Comparison of ENCODE assay signal across 8 cellular contexts in genomic region chr3:177197041-177197933, GRCh38. TPM values are rescaled to one million over a fixed set of nuclear protein-coding genes. Genes with fewer than 3 reads are reported as not detected.
A peak's percentile ranks its signal among the peaks of the same experiment; 100 is the strongest.
DNase-seq lines count a peak whose midpoint lies in the region; ATAC-seq, FAIRE-seq and TF ChIP-seq lines count a peak whose summit lies in the region.

TSS of gene TBL1XR1 (minus strand) at chr3:177197482. CDS start at chr3:177064977, 132,505 bp downstream.

- H3K4me3 ChIP-seq in kidney (ENCODE audit: low read length in 2 of 2): peak within 1 kb of the TSS; percentile 74 to 92

- H3K9ac ChIP-seq in kidney (ENCODE audit: low read length in 2 of 2): peak within 1 kb of the TSS; percentile 80 to 92

- no peaks in the 10 kb centered on the region for H3K9me3 ChIP-seq in kidney (ENCODE audit: control insufficient read depth in 1 of 2, low read length in 2 of 2)

- TF ChIP-seq CTCF in AG09319 (IDR thresholded peaks at IDR 0.05; ENCODE audit: low read depth, low read length): no peak
- no peak for TF ChIP-seq CTCF in kidney (IDR thresholded peaks at IDR 0.05; ENCODE audit: borderline replicate concordance, extremely low read depth, insufficient read depth)

- no peak for FAIRE-seq in kidney (lab: Jason Lieb, UNC)

- H3K4me1 ChIP-seq in kidney (ENCODE audit: control insufficient read depth in 1 of 2, insufficient read depth in 1 of 2, low read depth in 1 of 2, low read length in 2 of 2): peaks cover 5 to 23% of the 10 kb centered on the region in 2 donors

- peak; percentile 50 for ATAC-seq in GM19035 (IDR thresholded peaks at IDR 0.05; ENCODE audit: unreplicated experiment)
- peak; percentile 56 for ATAC-seq in HG03354 (IDR thresholded peaks at IDR 0.05; ENCODE audit: poor library complexity, severe bottlenecking, unreplicated experiment)

- H3K36me3 ChIP-seq in kidney (ENCODE audit: control insufficient read depth in 1 of 2, insufficient read depth in 2 of 2, low read length in 2 of 2): no peaks in the 10 kb centered on the region

- DNase-seq in AG09319 (ENCODE audit: extremely low read depth, low read depth): peak; percentile 84
- DNase-seq in NCI-H460 (ENCODE audit: extremely low read depth, low read depth): peak; percentile 84
- peak; percentile 60 to 70 for DNase-seq in activated CD4-positive, alpha-beta T cell treated with anti-CD3 and anti-CD28 coated beads for 24 hours (ENCODE audit: low read depth in 2 of 2)
- peak; percentile 95 for DNase-seq in cerebellum (ENCODE audit: low spot score)
- peak; percentile 96 for DNase-seq in kidney
- peak; percentile 70 to 75 for DNase-seq in stimulated activated CD4-positive, alpha-beta T cell treated with anti-CD3 and anti-CD28 coated beads, Interleukin-15, amount 100 ng/mL, for 1 hour (ENCODE audit: low read depth in 1 of 2, low spot score in 1 of 2)

- intact Hi-C loops in kidney (cut with DNase I): loop anchor here (10.0 kb wide), 2 partner anchors 152 to 1128 kb away; no protein-coding TSS in a partner anchor

- peak within 1 kb of the TSS; percentile 95 to 97 for H3K27ac ChIP-seq in kidney (ENCODE audit: low read depth in 2 of 2, low read length in 2 of 2)

RNA-seq across cellular contexts. Expression of gene TBL1XR1, which starts in this region (rescaled TPM):
- 90.5 and 94.3 TPM in 2 replicates for total RNA-seq in NCI-H460 (2014; rRNA removed; shearing (Covaris generic))
- polyA plus RNA-seq in NCI-H460 (2014; cell fraction: nucleus; rRNA removed): 36.8 and 52.0 TPM in 2 replicates
- 187 TPM for total RNA-seq in cerebellum
- total RNA-seq in kidney: 205 TPM
- polyA plus RNA-seq in kidney (ENCODE audit: insufficient read depth, low read depth, low replicate concordance): 31.3 TPM

Comparison
In these comparisons a context has a peak if more than half of its experiments do, and no peak if none do; other contexts are left out.
1. Peak in every context shown above with its lines: DNase-seq, ATAC-seq, H3K4me3 ChIP-seq and H3K27ac ChIP-seq.